Comparison of ENCODE assay signal across 15 cellular contexts in genomic region chr7:137681657-137682562, GRCh38.
DNase-seq lines count a peak whose midpoint lies in the region; ATAC-seq and FAIRE-seq lines count a peak whose summit lies in the region.
"Had no signal": no experiment of that assay in that cellular context is flagged by ENCODE, and none has a peak within 500 bp of the region (broad histone marks: within the 10 kb centered on the region; RNA-seq: fewer than 3 reads in every experiment).

No MANE protein-coding gene starts in this region.

- no peak overlapping the region for H3K27ac ChIP-seq in trophoblast cell (ENCODE audit: low read depth, low read length)
- H3K27ac ChIP-seq: adrenal gland had no signal

- H4K8ac ChIP-seq in trophoblast cell (ENCODE audit: low read depth, low read length) = no peak overlapping the region

- H2BK5ac ChIP-seq in trophoblast cell (ENCODE audit: low read depth, low read length, poor library complexity) = no peak overlapping the region

- no peak overlapping the region for H3K18ac ChIP-seq in trophoblast cell (ENCODE audit: low read length)

- H3K36me3 ChIP-seq in trophoblast cell (ENCODE audit: control insufficient read depth in 1 of 2, insufficient read depth in 2 of 2, low read length in 2 of 2) = no peaks in the 10 kb centered on the region
- H3K36me3 ChIP-seq: adrenal gland had no signal

- no peak overlapping the region for H3K23ac ChIP-seq in trophoblast cell (ENCODE audit: low read length)

- no peak overlapping the region for H2AFZ ChIP-seq in trophoblast cell (ENCODE audit: insufficient read depth, low read length, poor library complexity)

- H2BK12ac ChIP-seq in trophoblast cell (ENCODE audit: low read length) = no peak overlapping the region

- H3K79me1 ChIP-seq in trophoblast cell (ENCODE audit: low read length) = no peaks in the 10 kb centered on the region

- no peak overlapping the region for H2AK5ac ChIP-seq in trophoblast cell (ENCODE audit: low read length)

- in situ Hi-C loops in Caki2 (cut with HindIII; ENCODE audit: low pct_unique_long_range_greater_than_20kb, low sequenced_read_pairs) = no loop called here

- peak; percentile 23 for DNase-seq in Caki2 (ENCODE audit: low read depth)
- DNase-seq in RCC 7860 (ENCODE audit: low spot score) = peak; percentile 89
- DNase-seq in epidermal melanocyte (ENCODE audit: insufficient read length, low spot score) = peak; percentile 45
- peak; percentile 49 to 78 for DNase-seq in trophoblast cell
- no peak for DNase-seq in midbrain (lab: John Stamatoyannopoulos, UW)
- DNase-seq in DMS53 (lab: John Stamatoyannopoulos, UW) = no peak
- no peak for DNase-seq in inferior parietal cortex (ENCODE audit: extremely low spot score)
- DNase-seq: activated CD8-positive, alpha-beta memory T cell treated with anti-CD3 and anti-CD28 coated beads, Interleukin-2, amount 50 U/mL, for 4 hours; CD8-positive, alpha-beta memory T cell; natural killer cell; NCI-H345; RPMI8226 had no signal

- ATAC-seq in GM18519 (IDR thresholded peaks at IDR 0.05; ENCODE audit: low FRiP score, unreplicated experiment) = no peak
- ATAC-seq: natural killer cell had no signal

- H3K4ac ChIP-seq in trophoblast cell (ENCODE audit: low read depth, low read length) = no peak overlapping the region

- H3K79me2 ChIP-seq in trophoblast cell (ENCODE audit: control insufficient read depth, insufficient read depth, low read length, poor library complexity) = no peaks in the 10 kb centered on the region

- H3K4me3 ChIP-seq in trophoblast cell (ENCODE audit: low read depth, low read length) = no peak overlapping the region
- H3K4me3 ChIP-seq: adrenal gland had no signal

- H4K12ac ChIP-seq in trophoblast cell (ENCODE audit: low read depth, low read length) = no peak overlapping the region

- FAIRE-seq in RCC 7860 (lab: Jason Lieb, UNC) = no peak
- FAIRE-seq: islet of Langerhans had no signal

- no peak overlapping the region for H4K91ac ChIP-seq in trophoblast cell (ENCODE audit: low read depth, low read length)

- H3K4me2 ChIP-seq in trophoblast cell (ENCODE audit: low read length) = no peak overlapping the region

- H3K27me3 ChIP-seq in trophoblast cell (ENCODE audit: insufficient read depth, low read length) = no peaks in the 10 kb centered on the region
- H3K27me3 ChIP-seq: adrenal gland had no signal

- H3K9ac ChIP-seq in trophoblast cell (ENCODE audit: low read length) = no peak overlapping the region

- H2BK120ac ChIP-seq in trophoblast cell (ENCODE audit: insufficient read depth, low read length, poor library complexity) = no peak overlapping the region

- WGBS in trophoblast cell (ENCODE audit: extremely low coverage, insufficient coverage, insufficient read length) = no CpG with 5 or more reads among the region's 7 CpGs

- H3K14ac ChIP-seq in trophoblast cell (ENCODE audit: low read length) = no peak overlapping the region

- H3K4me1 ChIP-seq in trophoblast cell (ENCODE audit: control insufficient read depth in 1 of 2, insufficient read depth in 2 of 2, low read length in 2 of 2) = no peaks in the 10 kb centered on the region
- H3K4me1 ChIP-seq: adrenal gland had no signal

- H3K9me3 ChIP-seq in trophoblast cell (ENCODE audit: insufficient read depth, low read depth, low read length) = no peaks in the 10 kb centered on the region
- H3K9me3 ChIP-seq: adrenal gland had no signal

Comparison
In these comparisons a context has a peak if more than half of its experiments do, and no peak if none do; other contexts are left out.
1. DNase-seq: peak in Caki2 (single experiment), RCC 7860 (single experiment), epidermal melanocyte (single experiment) and trophoblast cell (2 of 2); none in midbrain (single experiment), DMS53 (single experiment) and inferior parietal cortex (single experiment).